In the genomic region with DNA sequence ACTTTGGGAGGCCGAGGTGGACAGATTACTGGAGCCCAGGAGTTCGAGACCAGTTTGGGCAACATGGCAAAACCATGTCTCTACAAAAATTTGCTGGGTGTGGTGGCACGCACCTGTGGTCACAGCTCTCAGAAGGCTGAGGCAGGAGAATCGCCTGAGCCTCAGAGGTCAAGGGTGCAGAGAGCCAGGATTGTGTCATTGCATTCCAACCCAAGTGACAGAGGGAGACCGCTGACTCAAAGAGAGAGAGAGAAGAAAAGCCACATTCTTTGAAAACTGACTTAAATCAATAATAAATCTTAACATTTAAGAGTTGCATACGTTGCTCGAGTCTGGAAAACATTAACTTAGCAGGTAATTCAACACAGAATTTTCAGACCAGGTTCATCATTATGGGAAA, we compare ENCODE assay signal across 1 cellular context.
TF ChIP-seq lines count a peak whose summit lies in the region.

No MANE protein-coding gene starts in this region.

TF ChIP-seq in WTC11, 78 proteins besides CTCF, POLR2A, EP300 and RAD21 (continued from another document):
- TF ChIP-seq, protein P1, sequence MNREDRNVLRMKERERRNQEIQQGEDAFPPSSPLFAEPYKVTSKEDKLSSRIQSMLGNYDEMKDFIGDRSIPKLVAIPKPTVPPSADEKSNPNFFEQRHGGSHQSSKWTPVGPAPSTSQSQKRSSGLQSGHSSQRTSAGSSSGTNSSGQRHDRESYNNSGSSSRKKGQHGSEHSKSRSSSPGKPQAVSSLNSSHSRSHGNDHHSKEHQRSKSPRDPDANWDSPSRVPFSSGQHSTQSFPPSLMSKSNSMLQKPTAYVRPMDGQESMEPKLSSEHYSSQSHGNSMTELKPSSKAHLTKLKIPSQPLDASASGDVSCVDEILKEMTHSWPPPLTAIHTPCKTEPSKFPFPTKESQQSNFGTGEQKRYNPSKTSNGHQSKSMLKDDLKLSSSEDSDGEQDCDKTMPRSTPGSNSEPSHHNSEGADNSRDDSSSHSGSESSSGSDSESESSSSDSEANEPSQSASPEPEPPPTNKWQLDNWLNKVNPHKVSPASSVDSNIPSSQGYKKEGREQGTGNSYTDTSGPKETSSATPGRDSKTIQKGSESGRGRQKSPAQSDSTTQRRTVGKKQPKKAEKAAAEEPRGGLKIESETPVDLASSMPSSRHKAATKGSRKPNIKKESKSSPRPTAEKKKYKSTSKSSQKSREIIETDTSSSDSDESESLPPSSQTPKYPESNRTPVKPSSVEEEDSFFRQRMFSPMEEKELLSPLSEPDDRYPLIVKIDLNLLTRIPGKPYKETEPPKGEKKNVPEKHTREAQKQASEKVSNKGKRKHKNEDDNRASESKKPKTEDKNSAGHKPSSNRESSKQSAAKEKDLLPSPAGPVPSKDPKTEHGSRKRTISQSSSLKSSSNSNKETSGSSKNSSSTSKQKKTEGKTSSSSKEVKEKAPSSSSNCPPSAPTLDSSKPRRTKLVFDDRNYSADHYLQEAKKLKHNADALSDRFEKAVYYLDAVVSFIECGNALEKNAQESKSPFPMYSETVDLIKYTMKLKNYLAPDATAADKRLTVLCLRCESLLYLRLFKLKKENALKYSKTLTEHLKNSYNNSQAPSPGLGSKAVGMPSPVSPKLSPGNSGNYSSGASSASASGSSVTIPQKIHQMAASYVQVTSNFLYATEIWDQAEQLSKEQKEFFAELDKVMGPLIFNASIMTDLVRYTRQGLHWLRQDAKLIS (CRISPR knock-in tag; IDR thresholded peaks at IDR 0.05; ENCODE audit: borderline replicate concordance) = no peak
- TF ChIP-seq, protein P2, sequence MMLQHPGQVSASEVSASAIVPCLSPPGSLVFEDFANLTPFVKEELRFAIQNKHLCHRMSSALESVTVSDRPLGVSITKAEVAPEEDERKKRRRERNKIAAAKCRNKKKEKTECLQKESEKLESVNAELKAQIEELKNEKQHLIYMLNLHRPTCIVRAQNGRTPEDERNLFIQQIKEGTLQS (CRISPR knock-in tag; conservative IDR thresholded peaks at IDR 0.05) = no peak
- TF ChIP-seq ZNF219 (CRISPR knock-in tag; IDR thresholded peaks at IDR 0.05; ENCODE audit: borderline replicate concordance) (no peak), ZNF121 (CRISPR knock-in tag; IDR thresholded peaks at IDR 0.05) (no peak), IRF2 (CRISPR knock-in tag; IDR thresholded peaks at IDR 0.05; ENCODE audit: borderline replicate concordance, low read depth) (no peak), JUN (CRISPR knock-in tag; IDR thresholded peaks at IDR 0.05) (no peak), NR1H2 (CRISPR knock-in tag; IDR thresholded peaks at IDR 0.05) (no peak)
- TF ChIP-seq, protein P3, sequence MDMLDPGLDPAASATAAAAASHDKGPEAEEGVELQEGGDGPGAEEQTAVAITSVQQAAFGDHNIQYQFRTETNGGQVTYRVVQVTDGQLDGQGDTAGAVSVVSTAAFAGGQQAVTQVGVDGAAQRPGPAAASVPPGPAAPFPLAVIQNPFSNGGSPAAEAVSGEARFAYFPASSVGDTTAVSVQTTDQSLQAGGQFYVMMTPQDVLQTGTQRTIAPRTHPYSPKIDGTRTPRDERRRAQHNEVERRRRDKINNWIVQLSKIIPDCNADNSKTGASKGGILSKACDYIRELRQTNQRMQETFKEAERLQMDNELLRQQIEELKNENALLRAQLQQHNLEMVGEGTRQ (CRISPR knock-in tag; IDR thresholded peaks at IDR 0.05) = no peak
